ENCODE assay signal across 10 cellular contexts in genomic region chr16:84232060-84232459, GRCh38. TPM values are rescaled to one million over a fixed set of nuclear protein-coding genes. Genes with fewer than 3 reads are reported as not detected.
"Had no signal": no experiment of that assay in that cellular context is flagged by ENCODE, and none has a peak within 500 bp of the region (broad histone marks: within the 10 kb centered on the region; RNA-seq: fewer than 3 reads in every experiment).

No MANE protein-coding gene starts in this region.

- H3K27ac ChIP-seq: GM23248, HL-60 had no signal

- ATAC-seq: HCT116 had no signal

- H3K4me3 ChIP-seq: GM23248, HAP-1 had no signal

- H3K9me3 ChIP-seq: HAP-1 had no signal

- H3K4me1 ChIP-seq: HAP-1 had no signal

- DNase-seq: GM23248, GOT3, H7, IMR-90, KBM-7 had no signal

- H2AFZ ChIP-seq: GM23248 had no signal

- H3K9ac ChIP-seq: GM23248 had no signal

- H3K36me3 ChIP-seq: HAP-1 had no signal

RNA-seq across cellular contexts. Expression of gene KCNG4, which starts 7.8 kb away (rescaled TPM):
- total RNA-seq: GM23248, H4, H7, HT1080, IMR-90 had no signal
- polyA plus RNA-seq: GM23248, IMR-90 had no signal

RNA-seq across cellular contexts. Expression of gene ADAD2, which starts 41.1 kb away (rescaled TPM):
- total RNA-seq: GM23248, H4, H7, HT1080, IMR-90 had no signal
- polyA plus RNA-seq: GM23248, IMR-90 had no signal
